14 cellular contexts compared by ENCODE assay signal in genomic region chr11:63884191-63884590, GRCh38. TPM values are rescaled to one million over a fixed set of nuclear protein-coding genes. Genes with fewer than 3 reads are reported as not detected.
A peak's percentile ranks its signal among the peaks of the same experiment; 100 is the strongest.
DNase-seq lines count a peak whose midpoint lies in the region; ATAC-seq lines count a peak whose summit lies in the region.
"Had no signal": no experiment of that assay in that cellular context is flagged by ENCODE, and none has a peak within 500 bp of the region (broad histone marks: within the 10 kb centered on the region; RNA-seq: fewer than 3 reads in every experiment).

No MANE protein-coding gene starts in this region.

- DNase-seq in DMS79 treated with DMSO at 0.1 percent for 48 hours (lab: John Stamatoyannopoulos, UW), result peak; percentile 88
- no peak for DNase-seq in SK-N-MC (ENCODE audit: low read depth, low spot score)
- DNase-seq in epidermal melanocyte (ENCODE audit: insufficient read length, low spot score), result peak; percentile 5
- DNase-seq in NCI-H2227 (lab: John Stamatoyannopoulos, UW; ENCODE audit: unreplicated experiment), result no peak
- DNase-seq in effector CD8-positive, alpha-beta T cell (lab: John Stamatoyannopoulos, UW), result no peak
- no peak for DNase-seq in mesenteric fat pad (ENCODE audit: low spot score)
- DNase-seq: activated CD4-positive, alpha-beta T cell treated with anti-CD3 and anti-CD28 coated beads, Interleukin-2, amount 50 U/mL, for 48 hours; Caco-2; islet precursor cell; NCI-H1048; NCI-H524 treated with DMSO at 0.1 percent for 48 hours had no signal

- H3K4me3 Mint-ChIP-seq in stimulated activated memory B cell treated with anti-CD40 and anti-IgM and Interleukin-4, amounts not matched to agents 10 μg/mL and 1 μg/mL and 100 μg/mL, for 72 hours, result no peak overlapping the region
- H3K4me3 Mint-ChIP-seq: T-helper 2 cell treated with Interferon-gamma antibody and Interleukin-4, amounts not matched to agents 5 μg/mL and 100 μg/mL, for 36 hours had no signal

- H3K27ac ChIP-seq in SK-N-MC, result peak overlapping the region; percentile 22; the same call in 1 of the 2 replicates

- H3K27me3 Mint-ChIP-seq in stimulated activated memory B cell treated with anti-CD40 and anti-IgM and Interleukin-4, amounts not matched to agents 10 μg/mL and 1 μg/mL and 100 μg/mL, for 72 hours, result no peaks in the 10 kb centered on the region

- peaks cover 5% of the 10 kb centered on the region for H3K36me3 Mint-ChIP-seq in stimulated activated memory B cell treated with anti-CD40 and anti-IgM and Interleukin-4, amounts not matched to agents 10 μg/mL and 1 μg/mL and 100 μg/mL, for 72 hours

- no peaks in the 10 kb centered on the region for H3K36me3 ChIP-seq in SK-N-MC (ENCODE audit: insufficient read depth, low read length)

- peak overlapping the region; percentile 63 for H3K27ac Mint-ChIP-seq in stimulated activated memory B cell treated with anti-CD40 and anti-IgM and Interleukin-4, amounts not matched to agents 10 μg/mL and 1 μg/mL and 100 μg/mL, for 72 hours
- H3K27ac Mint-ChIP-seq: T-helper 2 cell treated with Interferon-gamma antibody and Interleukin-4, amounts not matched to agents 5 μg/mL and 100 μg/mL, for 36 hours had no signal

- H3K9ac ChIP-seq in SK-N-MC (ENCODE audit: insufficient read length), result no peak overlapping the region

- no peak overlapping the region for H3K4me3 ChIP-seq in SK-N-MC

- peaks cover 77% of the 10 kb centered on the region for H3K4me1 Mint-ChIP-seq in stimulated activated memory B cell treated with anti-CD40 and anti-IgM and Interleukin-4, amounts not matched to agents 10 μg/mL and 1 μg/mL and 100 μg/mL, for 72 hours

- no peaks in the 10 kb centered on the region for H3K9me3 ChIP-seq in SK-N-MC (ENCODE audit: low read depth, low read length)
- H3K9me3 ChIP-seq: Caco-2 had no signal

- no peak for ATAC-seq in stimulated activated memory B cell treated with anti-CD40 and anti-IgM and Interleukin-4, amounts not matched to agents 10 μg/mL and 1 μg/mL and 100 μg/mL, for 72 hours
- ATAC-seq: right cardiac atrium had no signal

- no peaks in the 10 kb centered on the region for H3K9me3 Mint-ChIP-seq in stimulated activated memory B cell treated with anti-CD40 and anti-IgM and Interleukin-4, amounts not matched to agents 10 μg/mL and 1 μg/mL and 100 μg/mL, for 72 hours
- H3K9me3 Mint-ChIP-seq: T-helper 2 cell treated with Interferon-gamma antibody and Interleukin-4, amounts not matched to agents 5 μg/mL and 100 μg/mL, for 36 hours had no signal

RNA-seq across cellular contexts. Expression of gene RCOR2, which starts 32.8 kb away (rescaled TPM):
- 0.58 TPM for total RNA-seq in mesenteric fat pad

RNA-seq across cellular contexts. Expression of gene MARK2, which starts 45.3 kb away (rescaled TPM):
- total RNA-seq in mesenteric fat pad, result 32.2 TPM

RNA-seq across cellular contexts. Expression of gene NAA40, which starts 54.6 kb away (rescaled TPM):
- 14.7 TPM for total RNA-seq in mesenteric fat pad

Comparison
In these comparisons a context has a peak if more than half of its experiments do, and no peak if none do; other contexts are left out.
1. DNase-seq: peak in DMS79 treated with DMSO at 0.1 percent for 48 hours (single experiment) and epidermal melanocyte (single experiment); none in SK-N-MC (single experiment), NCI-H2227 (single experiment), effector CD8-positive, alpha-beta T cell (single experiment) and mesenteric fat pad (single experiment).